9 cellular contexts compared by ENCODE assay signal in genomic region chr19:13095934-13096890, GRCh38. TPM values are rescaled to one million over a fixed set of nuclear protein-coding genes. Genes with fewer than 3 reads are reported as not detected.
DNase-seq lines count a peak whose midpoint lies in the region; ATAC-seq and TF ChIP-seq lines count a peak whose summit lies in the region.
"Had no signal": no experiment of that assay in that cellular context is flagged by ENCODE, and none has a peak within 500 bp of the region (broad histone marks: within the 10 kb centered on the region; RNA-seq: fewer than 3 reads in every experiment).

No MANE protein-coding gene starts in this region.

- no peak for TF ChIP-seq POLR2A in stomach (IDR thresholded peaks at IDR 0.05)

- DNase-seq in T-helper 1 cell: no peak
- no peak for DNase-seq in T-helper 17 cell
- no peak for DNase-seq in right atrium auricular region (ENCODE audit: low spot score)
- DNase-seq in stomach: no peak
- no peak for DNase-seq in epidermal melanocyte (ENCODE audit: insufficient read length, low spot score)

- TF ChIP-seq CTCF in right atrium auricular region (IDR thresholded peaks at IDR 0.05) (peak in 1 of 2 donors; percentile 33), stomach (IDR thresholded peaks at IDR 0.05) (no peak)

- ATAC-seq in T-helper 17 cell (no peak), GM21423 (IDR thresholded peaks at IDR 0.05; ENCODE audit: unreplicated experiment) (no peak), HG02678 (IDR thresholded peaks at IDR 0.05; ENCODE audit: unreplicated experiment) (no peak)

- H3K4me1 ChIP-seq in right atrium auricular region (peaks cover 0 to 92% of the 10 kb centered on the region in 2 donors), stomach (peaks cover 68 to 100% (median 87%) of the 10 kb centered on the region in 4 donors)
- H3K4me1 ChIP-seq: parathyroid adenoma had no signal

- H3K36me3 ChIP-seq in right atrium auricular region (peaks cover 6% of the 10 kb centered on the region), stomach (peaks cover 0 to 18% (median 16%) of the 10 kb centered on the region in 4 donors)

- H3K27me3 ChIP-seq in right atrium auricular region (no peaks in the 10 kb centered on the region), stomach (peaks cover 0 to 6% (median 0%) of the 10 kb centered on the region in 3 donors)

- peak overlapping the region; percentile 41 for H3K27ac Mint-ChIP-seq in T-helper 1 cell treated with Interleukin-12 subunit alpha and Interleukin-12 subunit beta and Interleukin-4 antibody, amounts not matched to agents 30 μg/mL and 1 μg/mL, for 36 hours
- peak overlapping the region; percentile 54 for H3K27ac Mint-ChIP-seq in T-helper 17 cell

- peaks cover 5% of the 10 kb centered on the region for H3K9me3 Mint-ChIP-seq in T-helper 1 cell treated with Interleukin-12 subunit alpha and Interleukin-12 subunit beta and Interleukin-4 antibody, amounts not matched to agents 30 μg/mL and 1 μg/mL, for 36 hours

- H3K4me3 ChIP-seq in right atrium auricular region: peak overlapping the region in 1 of 2 donors; percentile 50
- peak overlapping the region in 3 of 4 donors; percentile 15 to 46 (median 40) for H3K4me3 ChIP-seq in stomach

- 50 to 60% (median 58%) methylated on average over 39 to 44 of the region's 44 CpGs for WGBS in stomach, 5 donors

- intact Hi-C loops in stomach (cut with DNase I; ENCODE audit: low total_unique reads): no loop called here

- peak overlapping the region; percentile 64 for H3K4me3 Mint-ChIP-seq in T-helper 1 cell treated with Interleukin-12 subunit alpha and Interleukin-12 subunit beta and Interleukin-4 antibody, amounts not matched to agents 30 μg/mL and 1 μg/mL, for 36 hours
- H3K4me3 Mint-ChIP-seq in T-helper 17 cell: peak overlapping the region; percentile 93

- peaks cover 40% of the 10 kb centered on the region for H3K27me3 Mint-ChIP-seq in T-helper 1 cell treated with Interleukin-12 subunit alpha and Interleukin-12 subunit beta and Interleukin-4 antibody, amounts not matched to agents 30 μg/mL and 1 μg/mL, for 36 hours (ENCODE audit: low read depth)
- peaks cover 7% of the 10 kb centered on the region for H3K27me3 Mint-ChIP-seq in T-helper 17 cell

- H3K9me3 ChIP-seq in T-helper 17 cell (ENCODE audit: control insufficient read depth, low read length, poor library complexity, severe bottlenecking): no peaks in the 10 kb centered on the region
- no peaks in the 10 kb centered on the region for H3K9me3 ChIP-seq in right atrium auricular region
- H3K9me3 ChIP-seq in stomach: no peaks in the 10 kb centered on the region

- H3K36me3 Mint-ChIP-seq in T-helper 1 cell treated with Interleukin-12 subunit alpha and Interleukin-12 subunit beta and Interleukin-4 antibody, amounts not matched to agents 30 μg/mL and 1 μg/mL, for 36 hours (ENCODE audit: low read depth): peaks cover 6% of the 10 kb centered on the region
- H3K36me3 Mint-ChIP-seq in T-helper 17 cell (ENCODE audit: low read depth): peaks cover 2% of the 10 kb centered on the region

- H3K4me1 Mint-ChIP-seq in T-helper 1 cell treated with Interleukin-12 subunit alpha and Interleukin-12 subunit beta and Interleukin-4 antibody, amounts not matched to agents 30 μg/mL and 1 μg/mL, for 36 hours (ENCODE audit: low read depth): peaks cover 31% of the 10 kb centered on the region
- peaks cover 35% of the 10 kb centered on the region for H3K4me1 Mint-ChIP-seq in T-helper 17 cell

- TF ChIP-seq EP300 in stomach (IDR thresholded peaks at IDR 0.05): no peak

- H3K27ac ChIP-seq in right atrium auricular region (peak overlapping the region; percentile 84 to 85), stomach (peak overlapping the region; percentile 35 to 96 (median 86))
- H3K27ac ChIP-seq: parathyroid adenoma had no signal

RNA-seq across cellular contexts. Expression of gene LYL1, which starts 6.4 kb away (rescaled TPM):
- total RNA-seq in T-helper 17 cell (10 to 100 TPM in 1 of 2 donors, 1 to 10 TPM in 1; 6.9 to 17.9 TPM), right atrium auricular region (10 to 100 TPM; 10.2 to 15.3 TPM), stomach (10 to 100 TPM in 2 of 5 donors, 1 to 10 TPM in 2, not detected in 1; 1.3 to 19.3 (median 7.6) TPM)
- 1 to 10 TPM; 4.1 to 5.5 (median 5.0) TPM for polyA plus RNA-seq in stomach

RNA-seq across cellular contexts. Expression of gene TRMT1, which starts 20.3 kb away (rescaled TPM):
- total RNA-seq in T-helper 17 cell: 10 to 100 TPM; 60.3 to 72.3 TPM
- total RNA-seq in right atrium auricular region: 10 to 100 TPM; 13.6 to 15.0 TPM
- total RNA-seq in stomach: 100 to 1,000 TPM in 1 of 5 donors, 10 to 100 TPM in 4; 29.6 to 373 (median 36.5) TPM
- 10 to 100 TPM; 64.7 to 88.2 (median 77.9) TPM for polyA plus RNA-seq in stomach

RNA-seq across cellular contexts. Expression of gene NACC1, which starts 21.9 kb away (rescaled TPM):
- 10 to 100 TPM; 23.1 to 26.4 TPM for total RNA-seq in T-helper 17 cell
- 10 to 100 TPM; 25.4 to 27.3 TPM for total RNA-seq in right atrium auricular region
- total RNA-seq in stomach: 100 to 1,000 TPM in 1 of 5 donors, 10 to 100 TPM in 4; 10.1 to 122 (median 26.3) TPM
- 10 to 100 TPM in 1 of 3 donors, 1 to 10 TPM in 2; 6.9 to 26.2 (median 9.5) TPM for polyA plus RNA-seq in stomach

RNA-seq across cellular contexts. Expression of gene STX10, which starts 54.0 kb away (rescaled TPM):
- total RNA-seq in T-helper 17 cell: 10 to 100 TPM; 33.5 TPM
- total RNA-seq in right atrium auricular region: 10 to 100 TPM; 33.1 to 39.2 TPM
- 100 to 1,000 TPM in 3 of 5 donors, 10 to 100 TPM in 2; 20.4 to 942 (median 117) TPM for total RNA-seq in stomach
- polyA plus RNA-seq in stomach: 100 to 1,000 TPM in 1 of 3 donors, 10 to 100 TPM in 2; 74.8 to 114 (median 94.7) TPM

RNA-seq across cellular contexts. Expression of gene IER2, which starts 54.0 kb away (rescaled TPM):
- total RNA-seq in T-helper 17 cell (100 to 1,000 TPM; 376 to 523 TPM), right atrium auricular region (100 to 1,000 TPM in 1 of 2 donors, 10 to 100 TPM in 1; 35.4 to 139 TPM), stomach (100 to 1,000 TPM in 3 of 5 donors, 10 to 100 TPM in 2; 32.3 to 421 (median 150) TPM)
- 10 to 100 TPM; 64.3 to 87.2 (median 64.6) TPM for polyA plus RNA-seq in stomach
